In genomic region chr9:128420651-128421473, GRCh38 we compare ENCODE assay signal across 1 cellular context.
A peak's percentile ranks its signal among the peaks of the same experiment; 100 is the strongest.
TF ChIP-seq lines count a peak whose summit lies in the region.

CERCAM (plus strand) TSS chr9:128420857; CDS start chr9:128420878, 21 bp downstream.

TF ChIP-seq in HepG2, 621 proteins besides CTCF, POLR2A, EP300 and RAD21 (continued from another document and continues in another):
- no peak for TF ChIP-seq GMEB2 (CRISPR knock-in tag; IDR thresholded peaks at IDR 0.05; ENCODE audit: low read depth)
- peak; percentile 30; the same call in 1 of the 2 replicates for TF ChIP-seq ZMAT3 (CRISPR knock-in tag; conservative IDR thresholded peaks at IDR 0.05)
- TF ChIP-seq ZNF652 (CRISPR knock-in tag; IDR thresholded peaks at IDR 0.05; ENCODE audit: borderline replicate concordance, low read depth) = no peak
- TF ChIP-seq TEAD3 (CRISPR knock-in tag; optimal IDR thresholded peaks at IDR 0.05; ENCODE audit: borderline replicate concordance) = no peak
- no peak for TF ChIP-seq CCAR2 (optimal IDR thresholded peaks at IDR 0.05; ENCODE audit: low read depth, low read length)
- no peak for TF ChIP-seq FOXA1 (IDR thresholded peaks at IDR 0.05)
- no peak for TF ChIP-seq FOXA1 (CRISPR knock-in tag; IDR thresholded peaks at IDR 0.05)
- no peak for TF ChIP-seq CENPT (CRISPR knock-in tag; IDR thresholded peaks at IDR 0.05; ENCODE audit: low read depth)
- no peak for TF ChIP-seq ZNF10 (CRISPR knock-in tag; IDR thresholded peaks at IDR 0.05; ENCODE audit: borderline replicate concordance, low read depth)
- no peak for TF ChIP-seq ZNF280D (CRISPR knock-in tag; IDR thresholded peaks at IDR 0.05)
- no peak for TF ChIP-seq POGZ (CRISPR knock-in tag; IDR thresholded peaks at IDR 0.05)
- peak; percentile 28; the same call in 1 of the 2 replicates for TF ChIP-seq ZSCAN21 (CRISPR knock-in tag; IDR thresholded peaks at IDR 0.05; ENCODE audit: borderline replicate concordance)
- peak; percentile 68 for TF ChIP-seq PHF8 (CRISPR knock-in tag; IDR thresholded peaks at IDR 0.05)
- TF ChIP-seq ZSCAN9 (CRISPR knock-in tag; IDR thresholded peaks at IDR 0.05; ENCODE audit: borderline replicate concordance) = no peak
- TF ChIP-seq ETS1 (CRISPR knock-in tag; IDR thresholded peaks at IDR 0.05) = no peak
- no peak; the same call in 1 of the 2 replicates for TF ChIP-seq TGIF2 (CRISPR knock-in tag; IDR thresholded peaks at IDR 0.05)
- no peak for TF ChIP-seq GATAD1 (CRISPR knock-in tag; IDR thresholded peaks at IDR 0.05)
- 0 out of 2 replicates have a peak, but pooled peaks have one; percentile 33 for TF ChIP-seq HDAC2 (CRISPR knock-in tag; IDR thresholded peaks at IDR 0.05)
- no peak for TF ChIP-seq AGO2 (optimal IDR thresholded peaks at IDR 0.05; ENCODE audit: low read depth, low read length)
- TF ChIP-seq SIN3A (IDR thresholded peaks at IDR 0.05; ENCODE audit: borderline replicate concordance, low read depth, low read length) = 0 out of 2 replicates have a peak, but pooled peaks have one; percentile 18
- no peak for TF ChIP-seq ZNF326 (CRISPR knock-in tag; IDR thresholded peaks at IDR 0.05; ENCODE audit: borderline replicate concordance)
- TF ChIP-seq ZNF747 (CRISPR knock-in tag; IDR thresholded peaks at IDR 0.05; ENCODE audit: borderline replicate concordance) = 0 out of 2 replicates have a peak, but pooled peaks have one; percentile 11
- TF ChIP-seq ZFY (CRISPR knock-in tag; IDR thresholded peaks at IDR 0.05) = peak; percentile 41
- no peak for TF ChIP-seq ZNF816 (CRISPR knock-in tag; IDR thresholded peaks at IDR 0.05; ENCODE audit: borderline replicate concordance)
- 0 out of 2 replicates have a peak, but pooled peaks have one; percentile 37 for TF ChIP-seq ZNF607 (CRISPR knock-in tag; IDR thresholded peaks at IDR 0.05; ENCODE audit: borderline replicate concordance)
- peak; percentile 54; the same call in 1 of the 2 replicates for TF ChIP-seq MZF1 (CRISPR knock-in tag; IDR thresholded peaks at IDR 0.05; ENCODE audit: borderline replicate concordance)
- TF ChIP-seq USF2 (IDR thresholded peaks at IDR 0.05; ENCODE audit: low read depth, low read length) = no peak
- no peak for TF ChIP-seq USF2 (CRISPR knock-in tag; IDR thresholded peaks at IDR 0.05; ENCODE audit: borderline replicate concordance)
- no peak for TF ChIP-seq ZFP36L2 (CRISPR knock-in tag; IDR thresholded peaks at IDR 0.05)
- no peak for TF ChIP-seq ZKSCAN5 (CRISPR knock-in tag; IDR thresholded peaks at IDR 0.05)
- no peak for TF ChIP-seq HNF1A (IDR thresholded peaks at IDR 0.05; ENCODE audit: low read depth)
- 0 out of 2 replicates have a peak, but pooled peaks have one; percentile 38 for TF ChIP-seq HNF1A (CRISPR knock-in tag; IDR thresholded peaks at IDR 0.05; ENCODE audit: borderline replicate concordance)
- TF ChIP-seq SOX6 (IDR thresholded peaks at IDR 0.05) = no peak
- no peak for TF ChIP-seq SOX6 (CRISPR knock-in tag; IDR thresholded peaks at IDR 0.05)
- TF ChIP-seq HOXA3 (CRISPR knock-in tag; IDR thresholded peaks at IDR 0.05) = no peak
- no peak for TF ChIP-seq HDAC6 (IDR thresholded peaks at IDR 0.05; ENCODE audit: low read depth, low read length)
- TF ChIP-seq CERS6 (CRISPR knock-in tag; IDR thresholded peaks at IDR 0.05) = no peak
- 0 out of 2 replicates have a peak, but pooled peaks have one; percentile 17 for TF ChIP-seq ZNF790 (CRISPR knock-in tag; IDR thresholded peaks at IDR 0.05; ENCODE audit: borderline replicate concordance)
- no peak for TF ChIP-seq ZHX2 (IDR thresholded peaks at IDR 0.05; ENCODE audit: low read depth)
- no peak for TF ChIP-seq ZHX2 (CRISPR knock-in tag; IDR thresholded peaks at IDR 0.05; ENCODE audit: borderline replicate concordance)
